9 cellular contexts compared by ENCODE assay signal in genomic region chr19:1567116-1567847, GRCh38. TPM values are rescaled to one million over a fixed set of nuclear protein-coding genes. Genes with fewer than 3 reads are reported as not detected.
DNase-seq lines count a peak whose midpoint lies in the region; ATAC-seq and TF ChIP-seq lines count a peak whose summit lies in the region.
"Had no signal": no experiment of that assay in that cellular context is flagged by ENCODE, and none has a peak within 500 bp of the region (broad histone marks: within the 10 kb centered on the region; RNA-seq: fewer than 3 reads in every experiment).

No MANE protein-coding gene starts in this region.

- H3K4me1 ChIP-seq in Panc1 (ENCODE audit: control insufficient read depth, insufficient read depth, low read length) (no peaks in the 10 kb centered on the region; the same call in 1 of the 2 replicates), neural progenitor cell (peaks cover 11% of the 10 kb centered on the region)

- H3K36me3 Mint-ChIP-seq in neural progenitor cell, result peaks cover 10% of the 10 kb centered on the region
- H3K36me3 Mint-ChIP-seq: IgD-negative memory B cell had no signal

- peak; percentile 27 for DNase-seq in Caki2 (ENCODE audit: low read depth)
- DNase-seq in Panc1 (ENCODE audit: low read depth, low spot score), result no peak
- no peak for DNase-seq in epithelial cell of prostate (ENCODE audit: low read depth, low spot score)
- peak; percentile 63 for DNase-seq in neural progenitor cell (ENCODE audit: low spot score)
- DNase-seq in NCI-H2171 treated with DMSO at 0.1 percent for 48 hours (lab: John Stamatoyannopoulos, UW), result no peak
- DNase-seq in NCI-H82 (lab: John Stamatoyannopoulos, UW), result no peak
- no peak for DNase-seq in NCI-H1436 treated with DMSO at 0.1 percent for 48 hours (lab: John Stamatoyannopoulos, UW)
- DNase-seq in NOMO-1 (lab: John Stamatoyannopoulos, UW; ENCODE audit: unreplicated experiment in 2 of 2), result no peak

- no peaks in the 10 kb centered on the region; the same call in 1 of the 2 replicates for H3K36me3 ChIP-seq in Panc1 (ENCODE audit: control insufficient read depth, insufficient read depth, low read length)
- no peaks in the 10 kb centered on the region for H3K36me3 ChIP-seq in neural progenitor cell

- peaks cover 18% of the 10 kb centered on the region for H3K27me3 Mint-ChIP-seq in neural progenitor cell (ENCODE audit: insufficient read depth, low read depth)

- POLR2A ChIA-PET in Panc1 (lab: Charles Lee), result no interaction called here

- peaks cover 17% of the 10 kb centered on the region for H3K4me1 Mint-ChIP-seq in neural progenitor cell

- TF ChIP-seq CTCF in Panc1 (IDR thresholded peaks at IDR 0.05) (no peak), neural progenitor cell (IDR thresholded peaks at IDR 0.05) (no peak)

- H3K4me2 ChIP-seq in neural progenitor cell, result peak overlapping the region; percentile 91

- H3K27ac Mint-ChIP-seq in neural progenitor cell, result no peak overlapping the region
- H3K27ac Mint-ChIP-seq: IgD-negative memory B cell had no signal

- peak overlapping the region; percentile 59 to 63 for H3K4me3 ChIP-seq in Panc1 (ENCODE audit: low read depth in 2 of 2, low read length in 2 of 2)
- peak overlapping the region; percentile 76 for H3K4me3 ChIP-seq in neural progenitor cell

- peaks cover 7% of the 10 kb centered on the region for H3F3A ChIP-seq in neural progenitor cell (ENCODE audit: low read depth)

- H2AFZ ChIP-seq in neural progenitor cell (replicated peaks), result no peak overlapping the region

- peaks cover 3% of the 10 kb centered on the region for H3K9me3 Mint-ChIP-seq in neural progenitor cell
- H3K9me3 Mint-ChIP-seq: IgD-negative memory B cell had no signal

- peak; percentile 36 for ATAC-seq in Panc1

- H3K9ac ChIP-seq in neural progenitor cell, result peak overlapping the region; percentile 86

- H3K27me3 ChIP-seq in Panc1 (ENCODE audit: control insufficient read depth, insufficient read depth, low read length) (no peaks in the 10 kb centered on the region), neural progenitor cell (peaks cover 23% of the 10 kb centered on the region)

- H4K20me1 ChIP-seq in neural progenitor cell (ENCODE audit: low read depth), result peaks cover 53% of the 10 kb centered on the region

- CTCF ChIA-PET in Panc1 (lab: Charles Lee), result interaction anchor here (0.5 kb wide), 1 partner anchor 263 kb away, joined by 3 read pairs; no protein-coding TSS in a partner anchor

- no peaks in the 10 kb centered on the region for H3K9me3 ChIP-seq in Panc1 (ENCODE audit: control insufficient read depth, insufficient read depth, low read depth, low read length)
- no peaks in the 10 kb centered on the region for H3K9me3 ChIP-seq in neural progenitor cell (ENCODE audit: low read depth)

- H3K4me3 Mint-ChIP-seq in neural progenitor cell, result peak overlapping the region; percentile 85

- H3K79me2 ChIP-seq in neural progenitor cell (ENCODE audit: low read depth), result peaks cover 52% of the 10 kb centered on the region

- intact Hi-C loops in Panc1 (cut with micrococcal nuclease; ENCODE audit: unreplicated experiment), result no loop called here

- H3K27ac ChIP-seq in Panc1 (ENCODE audit: low read length), result no peak overlapping the region
- peak overlapping the region; percentile 34 for H3K27ac ChIP-seq in epithelial cell of prostate
- peak overlapping the region; percentile 89 for H3K27ac ChIP-seq in neural progenitor cell

- in situ Hi-C loops in Caki2 (cut with HindIII; ENCODE audit: low pct_unique_long_range_greater_than_20kb, low sequenced_read_pairs), result no loop called here
- in situ Hi-C loops in Panc1 (cut with HindIII; ENCODE audit: low pct_unique_long_range_greater_than_20kb, low sequenced_read_pairs), result no loop called here

- no TSS peak for BruUV-seq in Panc1 (replicated peaks; lab: Mats Ljungman, UMichigan)

RNA-seq across cellular contexts. Expression of gene MEX3D, which starts 0.8 kb away (rescaled TPM):
- 60.3 and 67.4 TPM in 2 replicates for total RNA-seq in Caki2 (2014; rRNA removed; shearing (Covaris generic); ENCODE audit: low replicate concordance)
- total RNA-seq in Panc1 (2021; ENCODE audit: unreplicated experiment), result 73.7 TPM
- polyA plus RNA-seq in Panc1 (2012; ENCODE audit: insufficient read length), result 62.0 TPM
- 15.9 and 87.3 TPM in 2 replicates for total RNA-seq in neural progenitor cell (ENCODE audit: low replicate concordance)

RNA-seq across cellular contexts. Expression of gene MBD3, which starts 25.4 kb away (rescaled TPM):
- total RNA-seq in Caki2 (2014; rRNA removed; shearing (Covaris generic); ENCODE audit: low replicate concordance), result 65.2 and 100 TPM in 2 replicates
- total RNA-seq in Panc1 (2021; ENCODE audit: unreplicated experiment) (139 TPM), neural progenitor cell (ENCODE audit: low replicate concordance) (34.2 and 117 TPM in 2 replicates)
- 96.7 TPM for polyA plus RNA-seq in Panc1 (2012; ENCODE audit: insufficient read length)

RNA-seq across cellular contexts. Expression of gene UQCR11, which starts 38.0 kb away (rescaled TPM):
- total RNA-seq in Caki2 (2014; rRNA removed; shearing (Covaris generic); ENCODE audit: low replicate concordance), result 97.2 and 105 TPM in 2 replicates
- total RNA-seq in Panc1 (2021; ENCODE audit: unreplicated experiment) (300 TPM), neural progenitor cell (ENCODE audit: low replicate concordance) (37.4 and 51.4 TPM in 2 replicates)
- polyA plus RNA-seq in Panc1 (2012; ENCODE audit: insufficient read length), result 270 TPM

RNA-seq across cellular contexts. Expression of gene PLK5, which starts 43.4 kb away (rescaled TPM):
- total RNA-seq in Caki2 (2014; rRNA removed; shearing (Covaris generic); ENCODE audit: low replicate concordance), result not detected in 2 replicates
- total RNA-seq in Panc1 (2021; ENCODE audit: unreplicated experiment) (not detected), neural progenitor cell (ENCODE audit: low replicate concordance) (0.81 TPM in 1 of 2 replicates, not detected in the other)
- polyA plus RNA-seq in Panc1 (2012; ENCODE audit: insufficient read length), result not detected
- polyA plus RNA-seq: IgD-negative memory B cell had no signal

RNA-seq across cellular contexts. Expression of gene ADAMTSL5, which starts 54.5 kb away (rescaled TPM):
- total RNA-seq in Caki2 (2014; rRNA removed; shearing (Covaris generic); ENCODE audit: low replicate concordance), result not detected in 2 replicates
- 20.6 TPM for total RNA-seq in Panc1 (2021; ENCODE audit: unreplicated experiment)
- 36.6 TPM for polyA plus RNA-seq in Panc1 (2012; ENCODE audit: insufficient read length)
- 0.12 and 0.13 TPM in 2 replicates for total RNA-seq in neural progenitor cell (ENCODE audit: low replicate concordance)

Comparison
In these comparisons a context has a peak if more than half of its experiments do, and no peak if none do; other contexts are left out.
1. DNase-seq: peak in Caki2 (single experiment) and neural progenitor cell (single experiment); none in Panc1 (single experiment), epithelial cell of prostate (single experiment), NCI-H2171 treated with DMSO at 0.1 percent for 48 hours (single experiment), NCI-H82 (single experiment), NCI-H1436 treated with DMSO at 0.1 percent for 48 hours (single experiment) and NOMO-1 (0 of 2).